Comparison of ENCODE assay signal across 17 cellular contexts in genomic region chr14:100292301-100292775, GRCh38. TPM values are rescaled to one million over a fixed set of nuclear protein-coding genes. Genes with fewer than 3 reads are reported as not detected.
"Had no signal": no experiment of that assay in that cellular context is flagged by ENCODE, and none has a peak within 500 bp of the region (broad histone marks: within the 10 kb centered on the region; RNA-seq: fewer than 3 reads in every experiment).

No MANE protein-coding gene starts in this region.

- H3K4me3 Mint-ChIP-seq: activated CD4-positive, alpha-beta memory T cell treated with anti-CD3 and anti-CD28 coated beads for 36 hours; activated T-helper 1 cell treated with anti-CD3 and anti-CD28 coated beads, Interleukin-12 subunit alpha, Interleukin-12 subunit beta, Interleukin-2, Interleukin-4 antibody, amounts not matched to agents 30 ng/mL and 10 ng/mL and 1 ng/mL, durations not matched to agents 14 hours and 24 hours and 36 hours; brain; endodermal cell; nephron; T-helper 2 cell treated with Interferon-gamma antibody and Interleukin-4, amounts not matched to agents 5 μg/mL and 100 μg/mL, for 36 hours had no signal

- H3K27me3 ChIP-seq: tibial artery had no signal

- H3K27me3 Mint-ChIP-seq: activated CD4-positive, alpha-beta memory T cell treated with anti-CD3 and anti-CD28 coated beads for 36 hours had no signal

- H3K27ac ChIP-seq: tibial artery had no signal

- H3K27ac Mint-ChIP-seq: activated CD4-positive, alpha-beta memory T cell treated with anti-CD3 and anti-CD28 coated beads for 36 hours; activated T-helper 1 cell treated with anti-CD3 and anti-CD28 coated beads, Interleukin-12 subunit alpha, Interleukin-12 subunit beta, Interleukin-2, Interleukin-4 antibody, amounts not matched to agents 30 ng/mL and 10 ng/mL and 1 ng/mL, durations not matched to agents 14 hours and 24 hours and 36 hours; brain; endodermal cell; nephron; T-helper 2 cell treated with Interferon-gamma antibody and Interleukin-4, amounts not matched to agents 5 μg/mL and 100 μg/mL, for 36 hours had no signal

- H3K4me1 Mint-ChIP-seq: endodermal cell had no signal

- H3K36me3 Mint-ChIP-seq: activated CD4-positive, alpha-beta memory T cell treated with anti-CD3 and anti-CD28 coated beads for 36 hours had no signal

- DNase-seq: activated CD4-positive, alpha-beta memory T cell treated with anti-CD3 and anti-CD28 coated beads for 36 hours; activated naive CD4-positive, alpha-beta T cell treated with anti-CD3 and anti-CD28 coated beads, Interleukin-2, amount 50 U/mL, for 16 hours; amniotic stem cell; erythroblast; hypothalamus; mammary epithelial cell; stimulated activated CD4-positive, alpha-beta T cell treated with anti-CD3 and anti-CD28 coated beads, Interleukin-15, amount 100 ng/mL, for 24 hours; stimulated activated CD4-positive, alpha-beta T cell treated with anti-CD3 and anti-CD28 coated beads, Interleukin-4, amount 100 ng/mL, for 24 hours; SW 1271 had no signal

- H3K4me3 ChIP-seq: tibial artery had no signal

- H3K9me3 ChIP-seq: tibial artery had no signal

- H3K9me3 Mint-ChIP-seq: activated CD4-positive, alpha-beta memory T cell treated with anti-CD3 and anti-CD28 coated beads for 36 hours; activated T-helper 1 cell treated with anti-CD3 and anti-CD28 coated beads, Interleukin-12 subunit alpha, Interleukin-12 subunit beta, Interleukin-2, Interleukin-4 antibody, amounts not matched to agents 30 ng/mL and 10 ng/mL and 1 ng/mL, durations not matched to agents 14 hours and 24 hours and 36 hours; brain; endodermal cell; nephron; T-helper 2 cell treated with Interferon-gamma antibody and Interleukin-4, amounts not matched to agents 5 μg/mL and 100 μg/mL, for 36 hours had no signal

RNA-seq across cellular contexts. Expression of gene SLC25A47, which starts 30.8 kb away (rescaled TPM):
- total RNA-seq: activated CD4-positive, alpha-beta memory T cell treated with anti-CD3 and anti-CD28 coated beads for 36 hours; activated T-helper 1 cell treated with anti-CD3 and anti-CD28 coated beads, Interleukin-12 subunit alpha, Interleukin-12 subunit beta, Interleukin-2, Interleukin-4 antibody, amounts not matched to agents 30 ng/mL and 10 ng/mL and 1 ng/mL, durations not matched to agents 14 hours and 24 hours and 36 hours; dermis microvascular lymphatic vessel endothelial cell; endodermal cell; mammary epithelial cell; osteocyte had no signal
